ENCODE assay signal across 17 cellular contexts in genomic region chr9:89631381-89631780, GRCh38. TPM values are rescaled to one million over a fixed set of nuclear protein-coding genes. Genes with fewer than 3 reads are reported as not detected.
DNase-seq lines count a peak whose midpoint lies in the region; ATAC-seq, FAIRE-seq and TF ChIP-seq lines count a peak whose summit lies in the region.
"Had no signal": no experiment of that assay in that cellular context is flagged by ENCODE, and none has a peak within 500 bp of the region (broad histone marks: within the 10 kb centered on the region; RNA-seq: fewer than 3 reads in every experiment).

No MANE protein-coding gene starts in this region.

- H2BK120ac ChIP-seq in H9 (ENCODE audit: low read depth, low read length, poor library complexity, severe bottlenecking) = no peak overlapping the region

- H3K4me3 Mint-ChIP-seq in H9 = no peak overlapping the region
- H3K4me3 Mint-ChIP-seq in activated CD4-positive, alpha-beta memory T cell treated with anti-CD3 and anti-CD28 coated beads for 36 hours = no peak overlapping the region
- H3K4me3 Mint-ChIP-seq: CD8-positive, alpha-beta T cell had no signal

- H3T11ph ChIP-seq in H9 (ENCODE audit: low read length) = no peak overlapping the region

- TF ChIP-seq CTCF in H9 (conservative IDR thresholded peaks at IDR 0.05) = no peak

- no peaks in the 10 kb centered on the region for H3K23me2 ChIP-seq in H9 (ENCODE audit: insufficient read length, low read depth, low read length, poor library complexity, severe bottlenecking)

- intact Hi-C loops in posterior vena cava (cut with DNase I) = no loop called here
- intact Hi-C loops in activated CD4-positive, alpha-beta memory T cell treated with anti-CD3 and anti-CD28 coated beads for 36 hours (cut with micrococcal nuclease) = no loop called here

- H3K36me3 ChIP-seq in MG63 = no peaks in the 10 kb centered on the region
- H3K36me3 ChIP-seq: BLaER1 treated with 17β-estradiol and CSF1 and Interleukin-3, amounts not matched to agents 10 nM and 100 nM; SJCRH30 had no signal

- H3K79me1 ChIP-seq in H9 (ENCODE audit: insufficient read depth, low read depth, low read length, poor library complexity, severe bottlenecking) = no peaks in the 10 kb centered on the region

- no peaks in the 10 kb centered on the region for H3K9me3 Mint-ChIP-seq in H9
- no peaks in the 10 kb centered on the region for H3K9me3 Mint-ChIP-seq in activated CD4-positive, alpha-beta memory T cell treated with anti-CD3 and anti-CD28 coated beads for 36 hours
- H3K9me3 Mint-ChIP-seq: CD8-positive, alpha-beta T cell had no signal

- no peak overlapping the region for H4K91ac ChIP-seq in H9 (ENCODE audit: insufficient read length, low read depth, low read length)

- no peak overlapping the region for H3K9ac ChIP-seq in H9 (ENCODE audit: extremely low read depth, insufficient read length, low read length)
- H3K9ac ChIP-seq: BLaER1 treated with 17β-estradiol and CSF1 and Interleukin-3, amounts not matched to agents 10 nM and 100 nM had no signal

- H3K56ac ChIP-seq in H9 (ENCODE audit: insufficient read length, low read depth, low read length) = no peak overlapping the region

- peaks cover 26 to 27% of the 10 kb centered on the region in 2 experiments for H3K4me1 Mint-ChIP-seq in H9
- peaks cover 17% of the 10 kb centered on the region for H3K4me1 Mint-ChIP-seq in activated CD4-positive, alpha-beta memory T cell treated with anti-CD3 and anti-CD28 coated beads for 36 hours (ENCODE audit: low read depth)

- H2AFZ ChIP-seq in H9 (ENCODE audit: low read length) = no peak overlapping the region

- H2BK12ac ChIP-seq in H9 (ENCODE audit: insufficient read length, low read depth, low read length) = no peak overlapping the region

- H3K27me3 ChIP-seq in MG63 = no peaks in the 10 kb centered on the region
- no peaks in the 10 kb centered on the region for H3K27me3 ChIP-seq in H9 (ENCODE audit: insufficient read depth, low read length)
- H3K27me3 ChIP-seq: BLaER1 treated with 17β-estradiol and CSF1 and Interleukin-3, amounts not matched to agents 10 nM and 100 nM; SJCRH30 had no signal

- no peak for ATAC-seq in HG03025 (IDR thresholded peaks at IDR 0.05; ENCODE audit: low FRiP score, unreplicated experiment)
- ATAC-seq: CD8-positive, alpha-beta T cell; Panc1 had no signal

- no peak overlapping the region for H3K27ac ChIP-seq in H9 (ENCODE audit: insufficient read length, low read depth, low read length)
- H3K27ac ChIP-seq: BLaER1 treated with 17β-estradiol and CSF1 and Interleukin-3, amounts not matched to agents 10 nM and 100 nM; SJCRH30 had no signal

- H2AK5ac ChIP-seq in H9 (ENCODE audit: insufficient read length, low read length) = no peak overlapping the region

- H3K14ac ChIP-seq in H9 (ENCODE audit: insufficient read depth, low read length) = no peak overlapping the region; the same call in 1 of the 2 replicates

- no peak overlapping the region for H3K4ac ChIP-seq in H9 (ENCODE audit: low read depth, low read length)

- H3K23ac ChIP-seq in H9 (ENCODE audit: insufficient read length, low read depth, low read length) = no peak overlapping the region

- peak overlapping the region in 1 of 3 experiments; percentile 31; a peak in 1 of 7 replicates for H3K27ac Mint-ChIP-seq in H9
- H3K27ac Mint-ChIP-seq in activated CD4-positive, alpha-beta memory T cell treated with anti-CD3 and anti-CD28 coated beads for 36 hours = no peak overlapping the region
- H3K27ac Mint-ChIP-seq: CD8-positive, alpha-beta T cell had no signal

- no peaks in the 10 kb centered on the region for H3K4me1 ChIP-seq in H9 (ENCODE audit: insufficient read depth, low read length)

- POLR2A ChIA-PET in activated CD4-positive, alpha-beta memory T cell treated with anti-CD3 and anti-CD28 coated beads for 36 hours (lab: Charles Lee) = no interaction called here

- no peaks in the 10 kb centered on the region for H4K20me1 ChIP-seq in H9 (ENCODE audit: control insufficient read depth, insufficient read depth, insufficient read length)
- H4K20me1 ChIP-seq: BLaER1 treated with 17β-estradiol and CSF1 and Interleukin-3, amounts not matched to agents 10 nM and 100 nM had no signal

- CTCF ChIA-PET in activated CD4-positive, alpha-beta memory T cell treated with anti-CD3 and anti-CD28 coated beads for 36 hours (lab: Charles Lee) = no interaction called here

- H4K5ac ChIP-seq in H9 (ENCODE audit: insufficient read length, low read depth, low read length) = no peak overlapping the region

- no peak overlapping the region for H3K18ac ChIP-seq in H9 (ENCODE audit: insufficient read length, low read depth, low read length)

- no peak overlapping the region for H2BK5ac ChIP-seq in H9 (ENCODE audit: insufficient read length, low read length)

- H3K4me2 ChIP-seq in H9 (ENCODE audit: insufficient read depth, insufficient read length, low read length) = no peak overlapping the region
- H3K4me2 ChIP-seq: BLaER1 treated with 17β-estradiol and CSF1 and Interleukin-3, amounts not matched to agents 10 nM and 100 nM had no signal

- H2BK20ac ChIP-seq in H9 (ENCODE audit: low read depth, low read length, poor library complexity, severe bottlenecking) = no peak overlapping the region

- DNase-seq in Ammon's horn (ENCODE audit: low spot score) = peak; percentile 56
- peak; percentile 20 for DNase-seq in MG63
- peak; percentile 15 for DNase-seq in posterior vena cava (ENCODE audit: low spot score)
- DNase-seq in H9 = no peak
- DNase-seq in activated CD4-positive, alpha-beta memory T cell treated with anti-CD3 and anti-CD28 coated beads for 36 hours = no peak
- no peak for DNase-seq in ureter (ENCODE audit: low spot score)
- DNase-seq: Calu3; CD8-positive, alpha-beta T cell; HCEC 1CT; KBM-7; NCI-H1105 treated with DMSO at 0.1 percent for 48 hours; NCI-H187; SJCRH30 had no signal

- H3K36me3 Mint-ChIP-seq in H9 (ENCODE audit: insufficient read depth in 1 of 3, low read depth in 3 of 3) = no peaks in the 10 kb centered on the region
- H3K36me3 Mint-ChIP-seq in activated CD4-positive, alpha-beta memory T cell treated with anti-CD3 and anti-CD28 coated beads for 36 hours = no peaks in the 10 kb centered on the region
- H3K36me3 Mint-ChIP-seq: CD8-positive, alpha-beta T cell had no signal

- H3K79me2 ChIP-seq in H9 (ENCODE audit: insufficient read depth, low read length) = no peaks in the 10 kb centered on the region

- peak; percentile 83 for FAIRE-seq in islet of Langerhans (lab: Jason Lieb, UNC)

- no peak overlapping the region for H4K8ac ChIP-seq in H9 (replicated peaks; ENCODE audit: insufficient read length, low read depth, low read length)

- no peak overlapping the region for H2BK15ac ChIP-seq in H9 (ENCODE audit: low read depth, low read length)

- H3K4me3 ChIP-seq in MG63 = no peak overlapping the region
- H3K4me3 ChIP-seq: BLaER1 treated with 17β-estradiol and CSF1 and Interleukin-3, amounts not matched to agents 10 nM and 100 nM; SJCRH30 had no signal

- no peaks in the 10 kb centered on the region for H3K9me3 ChIP-seq in MG63
- H3K9me3 ChIP-seq in H9 (ENCODE audit: control insufficient read depth, low read depth, low read length) = no peaks in the 10 kb centered on the region
- H3K9me3 ChIP-seq: BLaER1 treated with 17β-estradiol and CSF1 and Interleukin-3, amounts not matched to agents 10 nM and 100 nM; SJCRH30 had no signal

- H3K27me3 Mint-ChIP-seq in H9 (ENCODE audit: low read depth) = peaks cover 4% of the 10 kb centered on the region
- peaks cover 1% of the 10 kb centered on the region for H3K27me3 Mint-ChIP-seq in activated CD4-positive, alpha-beta memory T cell treated with anti-CD3 and anti-CD28 coated beads for 36 hours

- WGBS in H9 (ENCODE audit: extremely low coverage, insufficient read length, low lambda C conversion rate) = no CpG with 5 or more reads among the region's 6 CpGs

RNA-seq across cellular contexts. Expression of gene GADD45G, which starts 26.6 kb away (rescaled TPM):
- 3.5 TPM in 1 of 2 replicates, not detected in the other for total RNA-seq in MG63 (2014; rRNA removed; shearing (Covaris generic); ENCODE audit: low replicate concordance)
- total RNA-seq in posterior vena cava (10 to 100 TPM in 1 of 2 donors, 1 to 10 TPM in 1; 9.2 to 20.7 TPM), H9 (2021) (6.8 and 7.7 TPM in 2 replicates), ureter (6.2 TPM)
- 1 to 10 TPM; 5.1 to 5.7 TPM for total RNA-seq in activated CD4-positive, alpha-beta memory T cell treated with anti-CD3 and anti-CD28 coated beads for 36 hours

Comparison
In these comparisons a context has a peak if more than half of its experiments do, and no peak if none do; other contexts are left out.
1. DNase-seq: peak in Ammon's horn (single experiment), MG63 (single experiment) and posterior vena cava (single experiment); none in H9 (single experiment), activated CD4-positive, alpha-beta memory T cell treated with anti-CD3 and anti-CD28 coated beads for 36 hours (single experiment) and ureter (single experiment).